8 cellular contexts compared by ENCODE assay signal in genomic region chr7:152025937-152026890, GRCh38. TPM values are rescaled to one million over a fixed set of nuclear protein-coding genes. Genes with fewer than 3 reads are reported as not detected.
DNase-seq lines count a peak whose midpoint lies in the region; ATAC-seq and TF ChIP-seq lines count a peak whose summit lies in the region.

No MANE protein-coding gene starts in this region.

- no peaks in the 10 kb centered on the region for H3K9me3 Mint-ChIP-seq in activated naive CD4-positive, alpha-beta T cell treated with anti-CD3 and anti-CD28 coated beads, Interleukin-2, amount 50 U/mL, for 24 hours

- ATAC-seq in right lobe of liver (no peak), upper lobe of left lung (ENCODE audit: low FRiP score in 2 of 2) (peak in 1 of 2 donors; percentile 83)

- no peaks in the 10 kb centered on the region for H3K27me3 Mint-ChIP-seq in activated naive CD4-positive, alpha-beta T cell treated with anti-CD3 and anti-CD28 coated beads, Interleukin-2, amount 50 U/mL, for 24 hours

- H3K4me1 Mint-ChIP-seq in activated naive CD4-positive, alpha-beta T cell treated with anti-CD3 and anti-CD28 coated beads, Interleukin-2, amount 50 U/mL, for 24 hours = peaks cover 47% of the 10 kb centered on the region

- no peak for TF ChIP-seq POLR2A in right lobe of liver (IDR thresholded peaks at IDR 0.05)
- no peak for TF ChIP-seq POLR2A in upper lobe of left lung (IDR thresholded peaks at IDR 0.05)

- H3K4me3 ChIP-seq in right lobe of liver (peak overlapping the region; percentile 55 to 73 (median 72)), upper lobe of left lung (peak overlapping the region; percentile 61 to 78 (median 76))

- peak overlapping the region; percentile 19 for H3K27ac ChIP-seq in angular gyrus (ENCODE audit: low read depth, low read length)
- peak overlapping the region; percentile 71 to 92 (median 90) for H3K27ac ChIP-seq in right lobe of liver
- peak overlapping the region; percentile 85 to 94 (median 87) for H3K27ac ChIP-seq in upper lobe of left lung

- peak overlapping the region; percentile 41 for H3K27ac Mint-ChIP-seq in activated naive CD4-positive, alpha-beta T cell treated with anti-CD3 and anti-CD28 coated beads, Interleukin-2, amount 50 U/mL, for 24 hours

- DNase-seq in activated naive CD4-positive, alpha-beta T cell (lab: John Stamatoyannopoulos, UW) = no peak
- DNase-seq in right lobe of liver (no peak), upper lobe of left lung (no peak), midbrain (lab: John Stamatoyannopoulos, UW) (no peak), NCI-H524 (lab: John Stamatoyannopoulos, UW) (no peak), NCI-H1105 treated with DMSO at 0.1 percent for 48 hours (lab: John Stamatoyannopoulos, UW) (no peak)

- intact Hi-C loops in right lobe of liver (cut with DNase I) = no loop called here

- H3K4me3 Mint-ChIP-seq in activated naive CD4-positive, alpha-beta T cell treated with anti-CD3 and anti-CD28 coated beads, Interleukin-2, amount 50 U/mL, for 24 hours = peak overlapping the region; percentile 88

- no peak for TF ChIP-seq EP300 in upper lobe of left lung (IDR thresholded peaks at IDR 0.05)

- H3K9me3 ChIP-seq in right lobe of liver (no peaks in the 10 kb centered on the region), upper lobe of left lung (no peaks in the 10 kb centered on the region)

- H3K36me3 Mint-ChIP-seq in activated naive CD4-positive, alpha-beta T cell treated with anti-CD3 and anti-CD28 coated beads, Interleukin-2, amount 50 U/mL, for 24 hours = peaks cover 17% of the 10 kb centered on the region

- H3K36me3 ChIP-seq in right lobe of liver (no peaks in the 10 kb centered on the region), upper lobe of left lung (peaks cover 0 to 13% (median 1%) of the 10 kb centered on the region in 4 donors)

- H3K4me1 ChIP-seq in right lobe of liver (peaks cover 0 to 8% (median 3%) of the 10 kb centered on the region in 4 donors), upper lobe of left lung (peaks cover 21 to 29% (median 26%) of the 10 kb centered on the region in 4 donors)

- TF ChIP-seq CTCF in right lobe of liver (IDR thresholded peaks at IDR 0.05) (no peak), upper lobe of left lung (IDR thresholded peaks at IDR 0.05) (peak in 1 of 6 experiments; percentile 0)

- H3K27me3 ChIP-seq in right lobe of liver (no peaks in the 10 kb centered on the region), upper lobe of left lung (no peaks in the 10 kb centered on the region)

- 30% methylated on average over 10 of the region's 41 CpGs for WGBS in right lobe of liver (ENCODE audit: insufficient coverage, low coverage, low lambda C conversion rate, missing lambda C conversion rate)
- 23 to 42% methylated on average over 14 to 25 of the region's 41 CpGs for whole genome bisulfite sequencing in upper lobe of left lung, 2 donors

RNA-seq across cellular contexts. Expression of gene GALNT11, which starts 0.7 kb away (rescaled TPM):
- 10 to 100 TPM; 12.0 to 21.7 (median 14.7) TPM for total RNA-seq in right lobe of liver
- 10 to 100 TPM; 31.2 to 63.8 (median 43.2) TPM for total RNA-seq in upper lobe of left lung

Comparison
In these comparisons a context has a peak if more than half of its experiments do, and no peak if none do; other contexts are left out.
1. H3K27ac ChIP-seq: peak in every context shown above with its lines; median percentile 90 in right lobe of liver; 87 in upper lobe of left lung; 19 in angular gyrus.